9 cellular contexts compared by ENCODE assay signal in the genomic region with DNA sequence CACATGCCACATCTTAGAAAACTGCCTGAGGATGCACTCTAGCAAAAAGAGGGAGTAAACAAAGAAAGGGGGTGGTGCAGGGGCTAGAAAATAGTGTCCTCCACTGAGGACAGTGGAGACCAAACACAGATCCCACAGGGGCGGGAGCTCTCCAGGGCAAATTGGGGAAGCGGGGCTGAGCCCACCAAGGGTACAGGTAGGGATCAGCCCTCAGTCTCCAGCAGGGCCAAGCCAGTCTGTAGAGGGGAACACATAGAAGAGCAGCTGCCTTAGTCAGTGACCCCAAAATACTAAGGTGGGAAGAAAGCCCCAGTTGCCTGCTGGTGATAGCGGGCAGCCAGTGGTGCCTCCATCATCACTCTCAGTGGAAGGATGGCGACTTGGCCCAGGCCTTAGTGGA.
"Had no signal": no experiment of that assay in that cellular context is flagged by ENCODE, and none has a peak within 500 bp of the region (broad histone marks: within the 10 kb centered on the region; RNA-seq: fewer than 3 reads in every experiment).

No MANE protein-coding gene starts in this region.

- H3K9me3 ChIP-seq: HAP-1 had no signal

- H3K27ac ChIP-seq: GM23248, HL-60 had no signal

- H3K9ac ChIP-seq: GM23248 had no signal

- H2AFZ ChIP-seq: GM23248 had no signal

- DNase-seq: GM23248, GOT3, H7, HFFc6, KBM-7 had no signal

- H3K4me1 ChIP-seq: HAP-1 had no signal

- ATAC-seq: HCT116, HepG2 had no signal

- H3K4me3 ChIP-seq: GM23248, HAP-1 had no signal

- H3K36me3 ChIP-seq: HAP-1 had no signal
